ENCODE assay signal across 8 cellular contexts in the genomic region with DNA sequence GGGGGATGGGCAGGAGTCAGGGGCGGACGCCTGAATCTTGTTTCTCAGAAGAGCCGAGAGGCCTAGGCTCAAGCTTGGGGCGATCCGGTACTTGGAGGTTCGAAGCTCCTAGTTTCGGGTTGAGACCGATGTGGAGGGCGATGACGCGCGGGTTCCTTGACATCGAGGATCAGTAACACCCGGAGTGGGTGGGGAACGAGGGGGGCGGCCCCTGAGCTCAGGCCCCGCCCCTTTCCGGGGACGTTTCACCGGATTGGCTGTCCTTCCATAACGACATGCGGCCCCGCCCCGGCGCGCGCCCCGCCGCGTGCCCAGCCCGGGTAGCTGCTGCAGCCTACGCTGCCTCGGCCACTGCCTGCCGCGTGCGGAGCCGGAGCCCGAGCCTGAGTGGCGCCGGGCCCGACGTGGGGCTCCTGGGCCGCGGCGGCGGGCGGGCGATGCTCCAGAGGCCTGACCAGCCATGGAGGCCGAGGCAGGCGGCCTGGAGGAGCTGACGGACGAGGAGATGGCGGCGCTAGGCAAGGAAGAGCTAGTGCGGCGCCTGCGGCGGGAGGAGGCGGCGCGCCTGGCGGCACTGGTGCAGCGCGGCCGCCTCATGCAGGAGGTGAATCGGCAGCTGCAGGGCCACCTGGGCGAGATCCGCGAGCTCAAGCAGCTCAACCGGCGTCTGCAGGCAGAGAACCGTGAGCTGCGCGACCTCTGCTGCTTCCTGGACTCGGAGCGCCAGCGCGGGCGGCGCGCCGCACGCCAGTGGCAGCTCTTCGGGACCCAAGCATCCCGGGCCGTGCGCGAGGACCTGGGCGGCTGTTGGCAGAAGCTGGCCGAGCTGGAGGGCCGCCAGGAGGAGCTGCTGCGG. TPM values are rescaled to one million over a fixed set of nuclear protein-coding genes. Genes with fewer than 3 reads are reported as not detected.
DNase-seq lines count a peak whose midpoint lies in the region; ATAC-seq and TF ChIP-seq lines count a peak whose summit lies in the region.

Gene CCDC85B, plus strand, starts transcription at position 350 of the 856 bp plus-strand sequence. Its CDS starts 111 bp downstream, at position 461.

- TF ChIP-seq CTCF in osteoblast (IDR thresholded peaks at IDR 0.05; ENCODE audit: extremely low read depth, low read depth, low read length): no peak

- H3K27ac ChIP-seq in osteoblast (ENCODE audit: low read depth, low read length): peak within 1 kb of the TSS; percentile 98
- H3K27ac ChIP-seq in temporal lobe (ENCODE audit: low read depth, low read length): peak within 1 kb of the TSS; percentile 94

- no peak within 1 kb of the TSS for H2AFZ ChIP-seq in osteoblast (ENCODE audit: low read length)

- peak; percentile 85 for DNase-seq in NCI-H128 (lab: John Stamatoyannopoulos, UW; ENCODE audit: unreplicated experiment)
- peak; percentile 89 for DNase-seq in SKM-1 treated with dmso at 0.1 percent for 144 hours (lab: John Stamatoyannopoulos, UW; ENCODE audit: unreplicated experiment)
- DNase-seq in activated naive CD4-positive, alpha-beta T cell treated with anti-CD3 and anti-CD28 coated beads, Interleukin-2, amount 50 U/mL, for 72 hours (ENCODE audit: low spot score in 2 of 2): peak; percentile 98 to 99
- DNase-seq in glomerular endothelial cell (ENCODE audit: extremely low read depth, low read depth, low spot score): no peak
- peak; percentile 99 for DNase-seq in osteoblast (ENCODE audit: insufficient read length, low spot score, missing footprints)

- H3K9me3 ChIP-seq in osteoblast (ENCODE audit: low read depth, low read length): no peaks in the 10 kb centered on the region

- peaks cover 65% of the 10 kb centered on the region for H3K79me2 ChIP-seq in osteoblast (ENCODE audit: insufficient read depth, low read length)

- H3K27me3 ChIP-seq in osteoblast (ENCODE audit: insufficient read depth, low read length): no peaks in the 10 kb centered on the region

- H4K20me1 ChIP-seq in osteoblast (ENCODE audit: insufficient read depth, low read length): peaks cover 44% of the 10 kb centered on the region

- peak; percentile 62 for ATAC-seq in HG02610 (IDR thresholded peaks at IDR 0.05; ENCODE audit: unreplicated experiment)
- ATAC-seq in activated naive CD4-positive, alpha-beta T cell treated with anti-CD3 and anti-CD28 coated beads, Interleukin-2, amount 50 U/mL, for 72 hours: peak; percentile 71 to 73

- peak within 1 kb of the TSS; percentile 97 to 98 for H3K27ac Mint-ChIP-seq in activated naive CD4-positive, alpha-beta T cell treated with anti-CD3 and anti-CD28 coated beads, Interleukin-2, amount 50 U/mL, for 72 hours

- peaks cover 46% of the 10 kb centered on the region for H3K36me3 ChIP-seq in osteoblast (ENCODE audit: insufficient read depth, low read length)

- peaks cover 68% of the 10 kb centered on the region for H3K4me1 ChIP-seq in osteoblast (ENCODE audit: insufficient read depth, low read length)

- peaks cover 16 to 25% of the 10 kb centered on the region in 2 donors for H3K36me3 Mint-ChIP-seq in activated naive CD4-positive, alpha-beta T cell treated with anti-CD3 and anti-CD28 coated beads, Interleukin-2, amount 50 U/mL, for 72 hours

- H3K9me3 Mint-ChIP-seq in activated naive CD4-positive, alpha-beta T cell treated with anti-CD3 and anti-CD28 coated beads, Interleukin-2, amount 50 U/mL, for 72 hours: no peaks in the 10 kb centered on the region

- peak within 1 kb of the TSS; percentile 100 for H3K4me2 ChIP-seq in osteoblast (ENCODE audit: insufficient read depth, low read length)

- peak within 1 kb of the TSS; percentile 78 for H3K4me3 ChIP-seq in GM08714 (ENCODE audit: low read length)
- peak within 1 kb of the TSS; percentile 95 for H3K4me3 ChIP-seq in osteoblast (ENCODE audit: insufficient read depth, low read length)

RNA-seq across cellular contexts. Expression of gene CCDC85B, which starts in this region (rescaled TPM):
- 10 to 100 TPM; 29.4 to 37.2 TPM for total RNA-seq in activated naive CD4-positive, alpha-beta T cell treated with anti-CD3 and anti-CD28 coated beads, Interleukin-2, amount 50 U/mL, for 72 hours
- total RNA-seq in glomerular endothelial cell (201 and 204 TPM in 2 replicates), osteoblast (42.4 and 47.0 TPM in 2 replicates), temporal lobe (12.0 TPM)
